10 cellular contexts compared by ENCODE assay signal in the genomic region with DNA sequence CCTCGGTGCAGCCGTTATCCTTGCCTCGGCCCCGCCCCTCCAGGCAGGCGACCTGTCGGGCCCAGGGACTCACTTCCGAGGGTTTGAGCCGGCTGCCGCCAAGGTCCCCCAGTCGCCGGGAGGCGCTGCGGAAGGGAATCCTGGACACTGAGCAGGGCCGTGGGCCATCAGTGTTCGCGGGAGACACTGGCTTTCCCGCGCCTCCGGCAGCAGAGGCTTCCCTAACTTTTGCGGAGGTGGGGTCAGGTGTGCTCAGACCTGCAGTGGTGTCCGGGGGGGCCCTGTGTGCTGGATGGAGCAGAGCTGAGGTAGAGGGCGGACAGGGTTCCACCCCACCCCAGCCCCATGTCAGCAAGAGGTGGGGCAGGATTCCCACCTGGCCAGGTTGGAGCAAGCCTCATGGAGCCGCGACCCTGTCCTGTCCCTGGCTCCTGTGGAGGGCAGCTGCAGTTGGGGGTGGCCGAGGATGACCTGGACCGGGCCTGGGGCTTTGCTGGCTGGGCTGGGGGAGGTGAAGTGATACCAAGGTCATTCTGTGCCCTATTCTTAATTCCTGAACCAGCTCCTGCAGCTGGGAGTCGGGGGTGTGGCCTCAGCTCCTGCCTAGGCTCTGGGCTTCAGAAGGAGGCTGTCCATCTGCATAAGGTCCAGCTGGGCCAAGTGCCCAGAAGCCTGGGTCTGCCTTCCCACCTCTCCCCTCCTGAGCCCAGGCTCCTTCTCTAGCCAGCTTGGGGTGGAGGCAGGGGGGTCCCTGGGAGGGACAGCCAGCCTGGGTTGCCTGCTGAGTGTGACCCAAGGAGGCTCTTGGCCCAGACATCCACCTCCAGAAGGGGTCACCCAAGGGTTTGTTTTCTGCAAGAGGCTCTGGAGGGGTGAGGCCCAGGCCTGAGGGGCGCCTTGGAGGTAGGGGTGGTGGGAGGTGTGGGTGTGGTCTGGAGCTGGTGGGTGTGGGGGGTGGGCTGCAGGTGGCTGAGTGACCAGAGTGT. TPM values are rescaled to one million over a fixed set of nuclear protein-coding genes. Genes with fewer than 3 reads are reported as not detected.
DNase-seq lines count a peak whose midpoint lies in the region; TF ChIP-seq lines count a peak whose summit lies in the region.
"Had no signal": no experiment of that assay in that cellular context is flagged by ENCODE, and none has a peak within 500 bp of the region (broad histone marks: within the 10 kb centered on the region; RNA-seq: fewer than 3 reads in every experiment).

No MANE protein-coding gene starts in this region.

- H3K79me2 ChIP-seq in Loucy (ENCODE audit: insufficient read depth, low read length), result no peaks in the 10 kb centered on the region

- H3K27me3 ChIP-seq in Loucy (ENCODE audit: insufficient read depth, low read length, poor library complexity, severe bottlenecking) (no peaks in the 10 kb centered on the region), endocrine pancreas (ENCODE audit: control insufficient read depth, insufficient read depth, low read length) (no peaks in the 10 kb centered on the region), thyroid gland (no peaks in the 10 kb centered on the region), ascending aorta (no peaks in the 10 kb centered on the region)

- no peaks in the 10 kb centered on the region for H4K20me1 ChIP-seq in Loucy (ENCODE audit: insufficient read depth, low read length, poor library complexity, severe bottlenecking)

- peaks cover 7% of the 10 kb centered on the region for H3K27me3 Mint-ChIP-seq in activated CD4-positive, alpha-beta T cell treated with anti-CD3 and anti-CD28 coated beads, Interleukin-2, amount 10 ng/mL, durations not matched to agents 24 days and 14 days

- peak; percentile 66 for DNase-seq in activated CD4-positive, alpha-beta T cell treated with anti-CD3 and anti-CD28 coated beads, Interleukin-2, amount 10 ng/mL, durations not matched to agents 24 days and 14 days
- no peak for DNase-seq in activated CD4-positive, alpha-beta T cell treated with anti-CD3 and anti-CD28 coated beads for 48 hours
- DNase-seq in retina, result peak; percentile 47
- DNase-seq in thyroid gland, result no peak
- no peak for DNase-seq in ascending aorta (ENCODE audit: low spot score in 2 of 2)
- DNase-seq in coronary artery (ENCODE audit: low spot score), result no peak
- DNase-seq: effector CD4-positive, alpha-beta T cell; stimulated activated CD4-positive, alpha-beta T cell treated with anti-CD3 and anti-CD28 coated beads, Interleukin-4, amount 100 ng/mL, for 1 hour had no signal

- H3K4me1 ChIP-seq in Loucy (ENCODE audit: insufficient read depth, low read length, poor library complexity, severe bottlenecking) (peaks cover 8% of the 10 kb centered on the region), endocrine pancreas (ENCODE audit: control insufficient read depth, insufficient read depth, low read length) (no peaks in the 10 kb centered on the region), thyroid gland (peaks cover 26 to 41% of the 10 kb centered on the region in 2 donors), ascending aorta (peaks cover 12 to 22% of the 10 kb centered on the region in 2 donors)

- H2AFZ ChIP-seq in Loucy (ENCODE audit: low read length), result no peak overlapping the region

- H3F3A ChIP-seq in Loucy (ENCODE audit: low read depth), result no peaks in the 10 kb centered on the region

- no peak overlapping the region for H3K4me2 ChIP-seq in Loucy (ENCODE audit: low read depth, low read length, poor library complexity, severe bottlenecking)

- H3K4me3 ChIP-seq in Loucy (ENCODE audit: low read length, poor library complexity, severe bottlenecking) (no peak overlapping the region), endocrine pancreas (ENCODE audit: control insufficient read depth, insufficient read depth, low read length) (no peak overlapping the region), thyroid gland (replicated peaks in 1 of 3) (no peak overlapping the region), ascending aorta (peak overlapping the region in 1 of 2 donors; percentile 71), coronary artery (no peak overlapping the region)

- H3K27ac Mint-ChIP-seq in activated CD4-positive, alpha-beta T cell treated with anti-CD3 and anti-CD28 coated beads, Interleukin-2, amount 10 ng/mL, durations not matched to agents 24 days and 14 days, result no peak overlapping the region

- H3K4me1 Mint-ChIP-seq in activated CD4-positive, alpha-beta T cell treated with anti-CD3 and anti-CD28 coated beads, Interleukin-2, amount 10 ng/mL, durations not matched to agents 24 days and 14 days, result peaks cover 3% of the 10 kb centered on the region

- TF ChIP-seq CTCF in Loucy (conservative IDR thresholded peaks at IDR 0.05; ENCODE audit: low read length) (peak; percentile 58), thyroid gland (IDR thresholded peaks at IDR 0.05) (no peak), ascending aorta (IDR thresholded peaks at IDR 0.05) (no peak), coronary artery (IDR thresholded peaks at IDR 0.05) (no peak)

- no peaks in the 10 kb centered on the region for H3K9me2 ChIP-seq in Loucy (replicated peaks; ENCODE audit: low read depth, low read length)

- H3K4me3 Mint-ChIP-seq in activated CD4-positive, alpha-beta T cell treated with anti-CD3 and anti-CD28 coated beads, Interleukin-2, amount 10 ng/mL, durations not matched to agents 24 days and 14 days, result peak overlapping the region; percentile 15

- no peak overlapping the region for H3K27ac ChIP-seq in thyroid gland
- H3K27ac ChIP-seq in ascending aorta, result no peak overlapping the region
- H3K27ac ChIP-seq in coronary artery, result no peak overlapping the region

- intact Hi-C loops in activated CD4-positive, alpha-beta T cell treated with anti-CD3 and anti-CD28 coated beads, Interleukin-2, amount 10 ng/mL, durations not matched to agents 24 days and 14 days (cut with micrococcal nuclease), result no loop called here
- intact Hi-C loops in thyroid gland (cut with DNase I), result no loop called here
- intact Hi-C loops in ascending aorta (cut with DNase I), result no loop called here

- H3K9me3 Mint-ChIP-seq in activated CD4-positive, alpha-beta T cell treated with anti-CD3 and anti-CD28 coated beads, Interleukin-2, amount 10 ng/mL, durations not matched to agents 24 days and 14 days, result no peaks in the 10 kb centered on the region

- no peaks in the 10 kb centered on the region for H3K36me3 ChIP-seq in Loucy (ENCODE audit: insufficient read depth, low read length)
- no peaks in the 10 kb centered on the region for H3K36me3 ChIP-seq in endocrine pancreas (ENCODE audit: control insufficient read depth, insufficient read depth, low read length)
- no peaks in the 10 kb centered on the region for H3K36me3 ChIP-seq in thyroid gland
- no peaks in the 10 kb centered on the region for H3K36me3 ChIP-seq in ascending aorta

- WGBS in thyroid gland, 2 donors, result 76 to 83% methylated on average over 10 to 20 of the region's 28 CpGs

- H3K9me3 ChIP-seq in Loucy (ENCODE audit: insufficient read depth, low read depth, low read length) (no peaks in the 10 kb centered on the region), endocrine pancreas (ENCODE audit: control insufficient read depth, low read length) (no peaks in the 10 kb centered on the region), thyroid gland (no peaks in the 10 kb centered on the region), ascending aorta (no peaks in the 10 kb centered on the region)

- H3K9ac ChIP-seq in Loucy (ENCODE audit: low read depth, low read length, poor library complexity, severe bottlenecking) (no peak overlapping the region), endocrine pancreas (ENCODE audit: control insufficient read depth, insufficient read depth, low read length) (peak overlapping the region; percentile 49)

- no peaks in the 10 kb centered on the region for H3K36me3 Mint-ChIP-seq in activated CD4-positive, alpha-beta T cell treated with anti-CD3 and anti-CD28 coated beads, Interleukin-2, amount 10 ng/mL, durations not matched to agents 24 days and 14 days (ENCODE audit: low read depth)

- no peak for TF ChIP-seq POLR2A in thyroid gland (IDR thresholded peaks at IDR 0.05)

RNA-seq across cellular contexts. Expression of a gene that starts 8.4 kb away (rescaled TPM):
- total RNA-seq in activated CD4-positive, alpha-beta T cell treated with anti-CD3 and anti-CD28 coated beads, Interleukin-2, amount 10 ng/mL, durations not matched to agents 24 days and 14 days, result 14.8 and 15.1 TPM in 2 replicates
- total RNA-seq in thyroid gland (100 to 1,000 TPM in 2 of 4 donors, 10 to 100 TPM in 2; 86.1 to 127 (median 107) TPM), ascending aorta (252 TPM)

RNA-seq across cellular contexts. Expression of a gene that starts 8.7 kb away (rescaled TPM):
- total RNA-seq in activated CD4-positive, alpha-beta T cell treated with anti-CD3 and anti-CD28 coated beads, Interleukin-2, amount 10 ng/mL, durations not matched to agents 24 days and 14 days, result 113 and 117 TPM in 2 replicates
- total RNA-seq in thyroid gland, result 10 to 100 TPM; 17.9 to 89.2 (median 52.4) TPM
- 141 TPM for total RNA-seq in ascending aorta

RNA-seq across cellular contexts. Expression of a gene that starts 18.3 kb away (rescaled TPM):
- 81.0 and 87.3 TPM in 2 replicates for total RNA-seq in activated CD4-positive, alpha-beta T cell treated with anti-CD3 and anti-CD28 coated beads, Interleukin-2, amount 10 ng/mL, durations not matched to agents 24 days and 14 days
- 100 to 1,000 TPM; 135 to 326 (median 298) TPM for total RNA-seq in thyroid gland
- total RNA-seq in ascending aorta, result 898 TPM

RNA-seq across cellular contexts. Expression of a gene that starts 23.4 kb away (rescaled TPM):
- 1.5 and 3.0 TPM in 2 replicates for total RNA-seq in activated CD4-positive, alpha-beta T cell treated with anti-CD3 and anti-CD28 coated beads, Interleukin-2, amount 10 ng/mL, durations not matched to agents 24 days and 14 days
- 10 to 100 TPM in 2 of 4 donors, 1 to 10 TPM in 2; 4.1 to 21.2 (median 12.3) TPM for total RNA-seq in thyroid gland
- total RNA-seq in ascending aorta, result 20.5 TPM

RNA-seq across cellular contexts. Expression of a gene that starts 32.4 kb away (rescaled TPM):
- 55.0 and 56.4 TPM in 2 replicates for total RNA-seq in activated CD4-positive, alpha-beta T cell treated with anti-CD3 and anti-CD28 coated beads, Interleukin-2, amount 10 ng/mL, durations not matched to agents 24 days and 14 days
- 10 to 100 TPM; 35.8 to 95.0 (median 57.6) TPM for total RNA-seq in thyroid gland
- total RNA-seq in ascending aorta, result 214 TPM

Comparison
In these comparisons a context has a peak if more than half of its experiments do, and no peak if none do; other contexts are left out.
1. DNase-seq: peak in activated CD4-positive, alpha-beta T cell treated with anti-CD3 and anti-CD28 coated beads, Interleukin-2, amount 10 ng/mL, durations not matched to agents 24 days and 14 days (single experiment) and retina (single experiment); none in activated CD4-positive, alpha-beta T cell treated with anti-CD3 and anti-CD28 coated beads for 48 hours (single experiment), thyroid gland (0 of 2), ascending aorta (0 of 2) and coronary artery (single experiment).